Comparison of ENCODE assay signal across 24 cellular contexts in the genomic region with DNA sequence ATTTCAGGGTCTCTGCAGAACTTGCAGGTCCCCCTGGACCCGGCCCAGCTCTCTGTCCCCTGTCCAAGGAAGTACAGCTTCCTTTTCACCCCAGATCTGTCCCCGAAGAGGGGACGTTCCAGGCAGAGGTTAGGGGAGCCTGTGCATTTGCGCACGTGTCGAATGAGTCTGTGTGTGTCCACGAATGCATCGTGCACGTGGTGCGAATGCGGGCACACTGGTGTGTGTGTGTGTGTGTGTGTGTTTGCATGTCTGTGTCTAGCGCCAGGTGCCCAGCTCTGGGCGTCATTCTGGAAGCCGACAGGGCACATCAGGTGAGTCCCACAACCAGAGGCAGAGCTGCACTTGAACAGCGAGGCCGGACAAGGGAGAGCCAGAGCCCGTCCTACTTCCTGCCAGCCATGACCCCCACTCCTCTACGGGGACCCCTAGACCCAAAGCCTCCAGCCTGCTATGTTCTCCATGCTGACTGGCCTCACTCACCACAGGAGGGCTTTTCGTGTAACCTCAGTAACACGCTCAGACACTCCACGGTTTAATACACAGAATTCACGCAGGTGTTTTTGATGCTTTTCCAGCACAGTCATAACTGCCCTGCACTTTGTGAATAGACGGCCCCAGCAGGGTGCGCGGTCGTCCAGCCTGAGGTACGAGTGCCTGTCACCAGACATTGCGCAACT. TPM values are rescaled to one million over a fixed set of nuclear protein-coding genes. Genes with fewer than 3 reads are reported as not detected.
"Had no signal": no experiment of that assay in that cellular context is flagged by ENCODE, and none has a peak within 500 bp of the region (broad histone marks: within the 10 kb centered on the region; RNA-seq: fewer than 3 reads in every experiment).

No MANE protein-coding gene starts in this region.

- H3K4me1 Mint-ChIP-seq: activated CD8-positive, alpha-beta memory T cell treated with anti-CD3 and anti-CD28 coated beads, Interleukin-2, amount 10 ng/mL, durations not matched to agents 7 days and 5 days; activated naive CD4-positive, alpha-beta T cell treated with anti-CD3 and anti-CD28 coated beads, Interleukin-2, amount 10 ng/mL, durations not matched to agents 7 days and 5 days had no signal

- H3K27ac Mint-ChIP-seq: activated CD8-positive, alpha-beta memory T cell treated with anti-CD3 and anti-CD28 coated beads, Interleukin-2, amount 10 ng/mL, durations not matched to agents 7 days and 5 days; activated CD8-positive, alpha-beta T cell treated with anti-CD3 and anti-CD28 coated beads for 36 hours; activated naive CD4-positive, alpha-beta T cell treated with anti-CD3 and anti-CD28 coated beads, Interleukin-2, amount 10 ng/mL, durations not matched to agents 7 days and 5 days; natural killer cell treated with Interleukin-12 subunit alpha and Interleukin-12 subunit beta and Interleukin-15 and Interleukin-18, amount 100 ng/mL, for 72 hours had no signal

- H3K36me3 Mint-ChIP-seq: natural killer cell treated with Interleukin-12 subunit alpha and Interleukin-12 subunit beta and Interleukin-15 and Interleukin-18, amount 100 ng/mL, for 72 hours had no signal

- H3K27me3 ChIP-seq: body of pancreas, cardiac muscle cell, heart right ventricle, neutrophil, pancreas, right atrium auricular region, thyroid gland had no signal

- H3K4me3 ChIP-seq: body of pancreas, cardiac muscle cell, heart right ventricle, pancreas, psoas muscle, right atrium auricular region, thyroid gland had no signal

- H3K27ac ChIP-seq: body of pancreas, cardiac muscle cell, heart right ventricle, neutrophil, pancreas, psoas muscle, right atrium auricular region, thyroid gland had no signal

- H3K9me3 Mint-ChIP-seq: activated CD8-positive, alpha-beta T cell treated with anti-CD3 and anti-CD28 coated beads for 36 hours; natural killer cell treated with Interleukin-12 subunit alpha and Interleukin-12 subunit beta and Interleukin-15 and Interleukin-18, amount 100 ng/mL, for 72 hours had no signal

- H3K9me3 ChIP-seq: neutrophil, pancreas, psoas muscle, right atrium auricular region, thyroid gland had no signal

- H3K4me1 ChIP-seq: body of pancreas, heart right ventricle, pancreas, psoas muscle, right atrium auricular region, thyroid gland had no signal

- DNase-seq: activated CD4-positive, alpha-beta T cell treated with anti-CD3 and anti-CD28 coated beads for 48 hours; activated CD8-positive, alpha-beta memory T cell treated with anti-CD3 and anti-CD28 coated beads, Interleukin-2, amount 10 ng/mL, durations not matched to agents 7 days and 5 days; activated CD8-positive, alpha-beta T cell treated with anti-CD3 and anti-CD28 coated beads for 36 hours; activated effector memory CD4-positive, alpha-beta T cell treated with anti-CD3 and anti-CD28 coated beads, Interleukin-2, amount 50 U/mL, for 16 hours; activated naive CD4-positive, alpha-beta T cell treated with anti-CD3 and anti-CD28 coated beads, Interleukin-2, amount 10 ng/mL, durations not matched to agents 7 days and 5 days; activated T-cell treated with anti-CD3 and anti-CD28 coated beads for 4 hours; anterior cingulate cortex; body of pancreas; effector CD4-positive, alpha-beta T cell; heart right ventricle; kidney glomerular epithelial cell; left ventricle myocardium superior; midbrain; psoas muscle; stimulated activated CD4-positive, alpha-beta T cell treated with anti-CD3 and anti-CD28 coated beads, Interleukin-4, amount 100 ng/mL, for 24 hours; stimulated activated naive CD4-positive, alpha-beta T cell treated with Interleukin-2 at 50 U/mL for 16 hours; substantia nigra; thyroid gland had no signal

- H3K27me3 Mint-ChIP-seq: activated CD8-positive, alpha-beta memory T cell treated with anti-CD3 and anti-CD28 coated beads, Interleukin-2, amount 10 ng/mL, durations not matched to agents 7 days and 5 days; activated CD8-positive, alpha-beta T cell treated with anti-CD3 and anti-CD28 coated beads for 36 hours; activated naive CD4-positive, alpha-beta T cell treated with anti-CD3 and anti-CD28 coated beads, Interleukin-2, amount 10 ng/mL, durations not matched to agents 7 days and 5 days; natural killer cell treated with Interleukin-12 subunit alpha and Interleukin-12 subunit beta and Interleukin-15 and Interleukin-18, amount 100 ng/mL, for 72 hours had no signal

- H3K4me3 Mint-ChIP-seq: activated CD8-positive, alpha-beta memory T cell treated with anti-CD3 and anti-CD28 coated beads, Interleukin-2, amount 10 ng/mL, durations not matched to agents 7 days and 5 days; activated CD8-positive, alpha-beta T cell treated with anti-CD3 and anti-CD28 coated beads for 36 hours; activated naive CD4-positive, alpha-beta T cell treated with anti-CD3 and anti-CD28 coated beads, Interleukin-2, amount 10 ng/mL, durations not matched to agents 7 days and 5 days; natural killer cell treated with Interleukin-12 subunit alpha and Interleukin-12 subunit beta and Interleukin-15 and Interleukin-18, amount 100 ng/mL, for 72 hours had no signal

- ATAC-seq: activated CD8-positive, alpha-beta memory T cell treated with anti-CD3 and anti-CD28 coated beads, Interleukin-2, amount 10 ng/mL, durations not matched to agents 7 days and 5 days; activated CD8-positive, alpha-beta T cell treated with anti-CD3 and anti-CD28 coated beads for 36 hours; body of pancreas; left ventricle myocardium superior; natural killer cell treated with Interleukin-12 subunit alpha and Interleukin-12 subunit beta and Interleukin-15 and Interleukin-18, amount 100 ng/mL, for 72 hours; pancreas had no signal

RNA-seq across cellular contexts. Expression of a gene that starts 41.3 kb away (rescaled TPM):
- total RNA-seq: activated CD8-positive, alpha-beta memory T cell treated with anti-CD3 and anti-CD28 coated beads, Interleukin-2, amount 10 ng/mL, durations not matched to agents 7 days and 5 days; activated CD8-positive, alpha-beta T cell treated with anti-CD3 and anti-CD28 coated beads for 36 hours; T-helper 2 cell treated with Interferon-gamma antibody and Interleukin-4, amounts not matched to agents 100 ng/mL and 5 ng/mL, for 36 hours had no signal
